14 cellular contexts compared by ENCODE assay signal in the genomic region with DNA sequence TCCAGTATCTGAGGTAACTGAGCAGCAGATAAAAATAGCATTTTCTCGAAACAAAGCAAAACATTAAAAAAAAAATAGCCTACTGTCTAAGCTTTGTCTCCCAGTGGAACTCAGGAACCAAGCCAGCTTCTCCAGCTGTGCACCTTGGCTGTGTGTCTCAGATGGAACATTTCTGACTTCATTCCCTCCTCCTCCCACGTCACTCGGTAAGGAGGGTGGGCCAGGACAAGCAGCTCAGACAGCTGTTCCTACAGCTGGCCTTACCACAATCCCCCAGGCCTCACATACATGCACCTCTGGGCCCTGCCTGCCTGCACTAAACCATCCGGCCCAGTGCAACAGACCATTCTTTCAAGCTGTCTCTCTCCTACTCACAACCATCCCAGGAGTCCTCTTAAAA.
DNase-seq lines count a peak whose midpoint lies in the region; ATAC-seq, FAIRE-seq and TF ChIP-seq lines count a peak whose summit lies in the region.
"Had no signal": no experiment of that assay in that cellular context is flagged by ENCODE, and none has a peak within 500 bp of the region (broad histone marks: within the 10 kb centered on the region; RNA-seq: fewer than 3 reads in every experiment).

No MANE protein-coding gene starts in this region.

- DNase-seq in HFF-Myc (ENCODE audit: extremely low read depth, low read depth) (peak; percentile 7), coronary artery (ENCODE audit: low spot score) (peak; percentile 78), lower leg skin (ENCODE audit: low spot score in 2 of 2) (peak; percentile 74 to 89), skeletal muscle cell (ENCODE audit: low read depth) (peak; percentile 78), H7 (no peak), NCI-H1417 (lab: John Stamatoyannopoulos, UW) (no peak), GM12892 (ENCODE audit: insufficient read length) (no peak)
- DNase-seq: activated T-cell treated with anti-CD3 and anti-CD28 coated beads, Interleukin-2, amount 50 U/mL, for 72 hours; BE2C; cortex of kidney; NCI-H1930 had no signal

- TF ChIP-seq CTCF in HFF-Myc (IDR thresholded peaks at IDR 0.05; ENCODE audit: low read depth, low read length, missing control alignments) (no peak), coronary artery (IDR thresholded peaks at IDR 0.05) (no peak), lower leg skin (IDR thresholded peaks at IDR 0.05) (no peak)

- no peaks in the 10 kb centered on the region for H3K27me3 ChIP-seq in H7 (ENCODE audit: control insufficient read depth, insufficient read depth, low read length)
- H3K27me3 ChIP-seq: BE2C, neutrophil had no signal

- no peak for FAIRE-seq in GM12892 (lab: Jason Lieb, UNC)

- TF ChIP-seq POLR2A in lower leg skin (IDR thresholded peaks at IDR 0.05) (no peak), GM12892 (IDR thresholded peaks at IDR 0.05; ENCODE audit: low read depth, low read length) (no peak)

- H3K4me3 ChIP-seq in HFF-Myc (replicated peaks; ENCODE audit: low read depth, low read length) (no peak overlapping the region), coronary artery (no peak overlapping the region), lower leg skin (ENCODE audit: low read depth, poor library complexity, severe bottlenecking) (no peak overlapping the region), skeletal muscle cell (ENCODE audit: low read depth, low read length) (no peak overlapping the region), H7 (ENCODE audit: insufficient read depth, low read depth, low read length) (no peak overlapping the region)

- intact Hi-C loops in lower leg skin (cut with DNase I; ENCODE audit: low total_unique reads), result no loop called here

- H3K36me3 ChIP-seq in H7 (replicated peaks; ENCODE audit: control insufficient read depth, insufficient read depth, low read length), result no peaks in the 10 kb centered on the region
- H3K36me3 ChIP-seq: BE2C, neutrophil had no signal

- peak overlapping the region; percentile 44 to 67 for H3K27ac ChIP-seq in coronary artery
- H3K27ac ChIP-seq: neutrophil had no signal

- WGBS in lower leg skin, 2 donors, result 10 to 11% methylated on average over 4 of the region's 4 CpGs

- no peak for ATAC-seq in HG03354 (IDR thresholded peaks at IDR 0.05; ENCODE audit: poor library complexity, severe bottlenecking, unreplicated experiment)
- ATAC-seq: activated T-cell treated with anti-CD3 and anti-CD28 coated beads, Interleukin-2, amount 50 U/mL, for 72 hours; Panc1 had no signal

Comparison
In these comparisons a context has a peak if more than half of its experiments do, and no peak if none do; other contexts are left out.
1. DNase-seq: peak in HFF-Myc (single experiment), coronary artery (single experiment), lower leg skin (2 of 2) and skeletal muscle cell (single experiment); none in H7 (single experiment), NCI-H1417 (0 of 3) and GM12892 (single experiment).